Comparison of ENCODE assay signal across 8 cellular contexts in the genomic region with DNA sequence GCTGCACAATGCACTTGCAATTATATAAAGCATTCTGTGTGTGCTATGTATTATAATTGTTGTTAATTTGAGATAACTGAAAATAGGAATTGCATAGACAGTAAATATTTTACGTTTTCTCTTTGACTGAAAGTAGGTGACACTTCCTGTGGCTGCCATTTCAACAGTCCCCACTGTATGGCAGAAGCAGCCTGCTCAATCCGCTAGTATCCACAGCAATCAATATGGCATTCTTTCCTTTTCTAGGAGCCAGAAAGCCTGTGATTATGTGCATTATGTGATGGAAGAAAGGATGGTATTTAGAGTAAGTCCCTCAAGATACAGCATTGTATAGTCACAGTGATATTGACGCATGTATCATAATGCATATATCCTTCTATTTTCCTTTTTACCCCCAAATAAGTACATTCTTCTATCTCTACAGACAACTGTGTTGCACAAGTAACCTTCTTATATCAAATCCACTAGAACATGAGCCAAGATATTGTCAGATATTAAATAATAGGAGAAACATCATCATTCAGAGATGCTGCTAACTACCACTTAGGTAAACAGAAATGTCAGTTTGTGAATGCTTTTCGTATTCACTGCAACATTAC. TPM values are rescaled to one million over a fixed set of nuclear protein-coding genes. Genes with fewer than 3 reads are reported as not detected.
A peak's percentile ranks its signal among the peaks of the same experiment; 100 is the strongest.
DNase-seq lines count a peak whose midpoint lies in the region; ATAC-seq, FAIRE-seq and TF ChIP-seq lines count a peak whose summit lies in the region.

No MANE protein-coding gene starts in this region.

- peak; percentile 83 for DNase-seq in Ammon's horn (ENCODE audit: low spot score)
- peak; percentile 45 for DNase-seq in HCT116 (ENCODE audit: low read depth, low spot score)
- peak; percentile 10 for DNase-seq in RCC 7860 (ENCODE audit: low spot score)
- DNase-seq in head of caudate nucleus, result peak in 33 of 42 donors; percentile 12 to 83 (median 52)
- no peak for DNase-seq in urothelium cell line (ENCODE audit: low spot score)
- DNase-seq in stimulated activated naive CD4-positive, alpha-beta T cell (lab: John Stamatoyannopoulos, UW), result no peak
- no peak for DNase-seq in GDM1 (lab: John Stamatoyannopoulos, UW)

- no peak for FAIRE-seq in RCC 7860 (lab: Jason Lieb, UNC)
- FAIRE-seq in urothelium cell line (lab: Jason Lieb, UNC), result no peak

- no peaks in the 10 kb centered on the region for H3K79me2 ChIP-seq in HCT116 (ENCODE audit: insufficient read depth, low read length)

- H4K20me1 ChIP-seq in HCT116 (ENCODE audit: insufficient read depth), result no peaks in the 10 kb centered on the region

- H2AFZ ChIP-seq in HCT116 (ENCODE audit: low read depth, low read length, poor library complexity, severe bottlenecking), result peak overlapping the region; percentile 91

- POLR2A ChIA-PET in HCT116 (lab: Charles Lee), result interaction anchor here (0.6 kb wide), 1 partner anchor 172 kb away, joined by 3 read pairs; no protein-coding TSS in a partner anchor

- BruUV-seq in HCT116 (replicated peaks; lab: Mats Ljungman, UMichigan), result no TSS peak

- CTCF ChIA-PET in HCT116 (lab: Charles Lee), result interaction anchor here (1.0 to 1.7 kb wide), 3 partner anchors 9 to 530 kb away, joined by 3 to 6 read pairs (median 3); no protein-coding TSS in a partner anchor

- RAD21 ChIA-PET in HCT116 (lab: Charles Lee; ENCODE audit: low non-redundant PET in 1 of 2, low total read pairs in 2 of 2, uncharacterized antibody in 2 of 2, unreplicated experiment in 2 of 2), result no interaction called here

- TF ChIP-seq RAD21 in HCT116 (IDR thresholded peaks at IDR 0.05; ENCODE audit: low read depth), result peak; percentile 95

- ATAC-seq in HCT116 (peak; percentile 83), HG03354 (IDR thresholded peaks at IDR 0.05; ENCODE audit: poor library complexity, severe bottlenecking, unreplicated experiment) (no peak)

- TF ChIP-seq CTCF in HCT116 (IDR thresholded peaks at IDR 0.05 in 2 of 3, conservative IDR thresholded peaks at IDR 0.05 in 1 of 3; ENCODE audit: borderline replicate concordance in 1 of 3, insufficient read depth in 1 of 3, low read depth in 2 of 3, low read length in 2 of 3), result peak; percentile 80 to 96 (median 83)

- no peak overlapping the region for H3K9ac ChIP-seq in HCT116 (ENCODE audit: low read length)

- H3K9me2 ChIP-seq in HCT116 (ENCODE audit: insufficient read depth), result no peaks in the 10 kb centered on the region

- H3K27ac ChIP-seq in HCT116 (ENCODE audit: low read depth, low read length), result no peak overlapping the region

- no peak for TF ChIP-seq POLR2A in HCT116 (IDR thresholded peaks at IDR 0.05; ENCODE audit: borderline replicate concordance, extremely low read depth, insufficient read depth, insufficient read length)

- no peaks in the 10 kb centered on the region for H3K9me3 ChIP-seq in HCT116 (ENCODE audit: control insufficient read depth in 1 of 2, insufficient read depth in 1 of 2, low read depth in 1 of 2, low read length in 2 of 2)

- H3K4me1 ChIP-seq in HCT116 (ENCODE audit: control insufficient read depth in 1 of 2, insufficient read depth in 2 of 2, low read length in 2 of 2), result peaks cover 0 to 9% of the 10 kb centered on the region in 2 experiments; a peak in 2 of 4 replicates

- H3K4me3 ChIP-seq in HCT116 (replicated peaks in 1 of 2; ENCODE audit: low read depth in 1 of 2, low read length in 2 of 2), result no peak overlapping the region

- no peaks in the 10 kb centered on the region for H3K36me3 ChIP-seq in HCT116 (ENCODE audit: control insufficient read depth in 1 of 2, insufficient read depth in 2 of 2, low read length in 2 of 2)

- H3K4me2 ChIP-seq in HCT116 (ENCODE audit: low read length), result peak overlapping the region; percentile 34; the same call in 1 of the 2 replicates

- H3K27me3 ChIP-seq in HCT116 (ENCODE audit: insufficient read depth, low read length), result no peaks in the 10 kb centered on the region

- intact Hi-C loops in HCT116 (cut with micrococcal nuclease), result loop anchor here (1.0 to 10.0 kb wide), 4 partner anchors 491 to 1756 kb away; no protein-coding TSS in a partner anchor
- intact Hi-C loops in head of caudate nucleus (cut with DNase I), result no loop called here

TF ChIP-seq in HCT116, 20 proteins besides CTCF, POLR2A, EP300 and RAD21:
- TF ChIP-seq EZH2phosphoT487 (IDR thresholded peaks at IDR 0.05; ENCODE audit: borderline replicate concordance) (no peak), YY1 (IDR thresholded peaks at IDR 0.05; ENCODE audit: extremely low read depth, insufficient replicate concordance, low read depth, low read length) (peak; percentile 48)
TF ChIP-seq in HCT116: peak in this region for 1.

RNA-seq across cellular contexts. Expression of a gene that starts 59.7 kb away (rescaled TPM):
- total RNA-seq in HCT116 (2021; ENCODE audit: unreplicated experiment), result not detected
- not detected in 2 replicates for polyA plus RNA-seq in HCT116 (2012)

Comparison
In these comparisons a context has a peak if more than half of its experiments do, and no peak if none do; other contexts are left out.
1. DNase-seq: peak in Ammon's horn (single experiment), HCT116 (single experiment), RCC 7860 (single experiment) and head of caudate nucleus (33 of 42); none in urothelium cell line (single experiment), stimulated activated naive CD4-positive, alpha-beta T cell (0 of 6) and GDM1 (single experiment).